Comparison of ENCODE assay signal across 1 cellular context in genomic region chr5:137921931-137922330, GRCh38.
TF ChIP-seq lines count a peak whose summit lies in the region.

No MANE protein-coding gene starts in this region.

TF ChIP-seq in IMR-90, 13 proteins besides CTCF, POLR2A, EP300 and RAD21 (continued from another document):
- peak; percentile 59; the same call in 1 of the 2 replicates for TF ChIP-seq BHLHE40 (IDR thresholded peaks at IDR 0.05; ENCODE audit: low read depth, low read length)
